Comparison of ENCODE assay signal across 11 cellular contexts in the genomic region with DNA sequence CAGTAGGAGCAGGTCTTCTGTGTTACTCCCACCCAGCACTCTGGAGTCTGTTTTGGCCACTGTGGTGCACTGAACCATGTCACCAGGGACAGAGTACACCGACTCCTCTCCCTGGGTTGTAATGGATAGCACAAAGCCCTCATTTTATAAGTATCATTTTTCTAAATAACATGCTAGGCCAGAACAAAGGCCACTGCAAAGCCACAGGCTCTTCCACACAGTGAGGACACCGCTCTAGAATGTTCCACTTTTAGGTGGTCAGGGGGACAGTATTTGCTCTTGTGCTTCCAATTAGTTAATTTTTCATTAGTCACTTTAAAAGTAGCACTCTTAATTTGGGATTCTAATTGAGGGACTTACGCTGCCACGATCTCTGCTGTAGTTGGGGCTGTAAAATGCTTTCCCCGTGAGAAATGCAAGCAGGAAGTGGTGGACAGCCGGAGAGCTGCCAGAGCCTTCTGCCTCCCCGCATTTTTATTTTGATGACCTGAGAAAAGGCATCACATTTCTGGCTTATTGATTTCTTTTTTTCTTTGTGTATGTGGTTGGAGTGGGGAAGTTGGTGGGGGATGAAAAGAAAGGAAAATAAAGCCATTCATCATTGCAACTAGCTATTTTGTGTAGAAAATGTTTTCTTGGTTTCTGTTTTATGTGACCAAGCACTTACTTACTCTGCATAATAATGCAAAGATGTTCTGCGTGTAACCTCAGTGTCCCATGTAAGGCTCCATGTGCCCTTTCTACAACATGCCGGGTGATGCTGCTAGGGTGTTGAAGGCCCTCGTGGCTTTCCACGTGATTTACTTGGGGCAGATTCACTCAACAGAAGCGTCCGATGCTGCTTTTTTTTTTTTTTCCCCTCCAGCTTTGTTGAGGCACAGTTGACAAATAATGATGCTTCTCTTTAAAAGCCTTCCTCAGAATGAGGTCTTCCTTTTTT.
A peak's percentile ranks its signal among the peaks of the same experiment; 100 is the strongest.
DNase-seq lines count a peak whose midpoint lies in the region; ATAC-seq and TF ChIP-seq lines count a peak whose summit lies in the region.
"Had no signal": no experiment of that assay in that cellular context is flagged by ENCODE, and none has a peak within 500 bp of the region (broad histone marks: within the 10 kb centered on the region; RNA-seq: fewer than 3 reads in every experiment).

No MANE protein-coding gene starts in this region.

- H3K9me3 ChIP-seq in T-helper 17 cell (ENCODE audit: control insufficient read depth, low read length, poor library complexity, severe bottlenecking): no peaks in the 10 kb centered on the region
- H3K9me3 ChIP-seq: stomach had no signal

- peaks cover 38% of the 10 kb centered on the region for H3K27me3 Mint-ChIP-seq in T-helper 17 cell
- peaks cover 4% of the 10 kb centered on the region for H3K27me3 Mint-ChIP-seq in activated naive CD4-positive, alpha-beta T cell treated with anti-CD3 and anti-CD28 coated beads, Interleukin-2, amount 10 ng/mL, durations not matched to agents 7 days and 5 days

- no peak for TF ChIP-seq CTCF in GM10248 (IDR thresholded peaks at IDR 0.05; ENCODE audit: control extremely low read depth, extremely low read depth, low read depth, missing control alignments)

- CTCF ChIA-PET in GM10248 (lab: Yijun Ruan, JAX): interaction anchor here (1.1 kb wide), 1 partner anchor 12 kb away, joined by 3 read pairs; no protein-coding TSS in a partner anchor
- CTCF ChIA-PET in activated naive CD4-positive, alpha-beta T cell treated with anti-CD3 and anti-CD28 coated beads, Interleukin-2, amount 10 ng/mL, durations not matched to agents 7 days and 5 days (lab: Charles Lee): no interaction called here

- ATAC-seq in T-helper 17 cell: no peak

- no peak overlapping the region for H3K4me3 Mint-ChIP-seq in T-helper 17 cell
- no peak overlapping the region for H3K4me3 Mint-ChIP-seq in activated naive CD4-positive, alpha-beta T cell treated with anti-CD3 and anti-CD28 coated beads, Interleukin-2, amount 10 ng/mL, durations not matched to agents 7 days and 5 days
- H3K4me3 Mint-ChIP-seq: activated T-helper 1 cell treated with anti-CD3 and anti-CD28 coated beads, Interleukin-12 subunit alpha, Interleukin-12 subunit beta, Interleukin-2, Interleukin-4 antibody, amounts not matched to agents 30 ng/mL and 10 ng/mL and 1 ng/mL, durations not matched to agents 14 hours and 24 hours and 36 hours had no signal

- peaks cover 8% of the 10 kb centered on the region for H3K4me1 Mint-ChIP-seq in T-helper 17 cell
- no peaks in the 10 kb centered on the region for H3K4me1 Mint-ChIP-seq in activated naive CD4-positive, alpha-beta T cell treated with anti-CD3 and anti-CD28 coated beads, Interleukin-2, amount 10 ng/mL, durations not matched to agents 7 days and 5 days

- no peaks in the 10 kb centered on the region for H3K9me3 Mint-ChIP-seq in activated naive CD4-positive, alpha-beta T cell treated with anti-CD3 and anti-CD28 coated beads, Interleukin-2, amount 10 ng/mL, durations not matched to agents 7 days and 5 days
- H3K9me3 Mint-ChIP-seq: activated T-helper 1 cell treated with anti-CD3 and anti-CD28 coated beads, Interleukin-12 subunit alpha, Interleukin-12 subunit beta, Interleukin-2, Interleukin-4 antibody, amounts not matched to agents 30 ng/mL and 10 ng/mL and 1 ng/mL, durations not matched to agents 14 hours and 24 hours and 36 hours had no signal

- H3K36me3 Mint-ChIP-seq in T-helper 17 cell (ENCODE audit: low read depth): no peaks in the 10 kb centered on the region
- no peaks in the 10 kb centered on the region for H3K36me3 Mint-ChIP-seq in activated naive CD4-positive, alpha-beta T cell treated with anti-CD3 and anti-CD28 coated beads, Interleukin-2, amount 10 ng/mL, durations not matched to agents 7 days and 5 days

- POLR2A ChIA-PET in GM10248 (lab: Yijun Ruan, JAX): no interaction called here

- no peak overlapping the region for H3K27ac Mint-ChIP-seq in T-helper 17 cell
- no peak overlapping the region for H3K27ac Mint-ChIP-seq in activated naive CD4-positive, alpha-beta T cell treated with anti-CD3 and anti-CD28 coated beads, Interleukin-2, amount 10 ng/mL, durations not matched to agents 7 days and 5 days
- H3K27ac Mint-ChIP-seq: activated T-helper 1 cell treated with anti-CD3 and anti-CD28 coated beads, Interleukin-12 subunit alpha, Interleukin-12 subunit beta, Interleukin-2, Interleukin-4 antibody, amounts not matched to agents 30 ng/mL and 10 ng/mL and 1 ng/mL, durations not matched to agents 14 hours and 24 hours and 36 hours had no signal

- peak; percentile 66 for DNase-seq in Ammon's horn (ENCODE audit: low spot score)
- DNase-seq in RPMI7951 (ENCODE audit: low read depth): peak; percentile 64
- peak; percentile 25 for DNase-seq in glomerular visceral epithelial cell (ENCODE audit: extremely low spot score)
- DNase-seq in pons (ENCODE audit: low spot score): peak; percentile 81
- DNase-seq in T-helper 17 cell: no peak
- no peak for DNase-seq in NCI-H446 (lab: John Stamatoyannopoulos, UW)
- DNase-seq in GM10248 (ENCODE audit: extremely low spot score): no peak
- no peak for DNase-seq in activated naive CD4-positive, alpha-beta T cell treated with anti-CD3 and anti-CD28 coated beads, Interleukin-2, amount 10 ng/mL, durations not matched to agents 7 days and 5 days
- DNase-seq: NCI-H1436 treated with DMSO at 0.1 percent for 48 hours, stomach had no signal

Comparison
In these comparisons a context has a peak if more than half of its experiments do, and no peak if none do; other contexts are left out.
1. DNase-seq: peak in Ammon's horn (single experiment), RPMI7951 (single experiment), glomerular visceral epithelial cell (single experiment) and pons (single experiment); none in T-helper 17 cell (0 of 3), NCI-H446 (0 of 2), GM10248 (single experiment) and activated naive CD4-positive, alpha-beta T cell treated with anti-CD3 and anti-CD28 coated beads, Interleukin-2, amount 10 ng/mL, durations not matched to agents 7 days and 5 days (single experiment).